8 cellular contexts compared by ENCODE assay signal in genomic region chr2:26577442-26578433, GRCh38.
A peak's percentile ranks its signal among the peaks of the same experiment; 100 is the strongest.
DNase-seq lines count a peak whose midpoint lies in the region; ATAC-seq, FAIRE-seq and TF ChIP-seq lines count a peak whose summit lies in the region.

No MANE protein-coding gene starts in this region.

- H3K27ac Mint-ChIP-seq in central memory CD8-positive, alpha-beta T cell (ENCODE audit: low read depth), result no peak overlapping the region

- H3K4me1 Mint-ChIP-seq in central memory CD8-positive, alpha-beta T cell, result no peaks in the 10 kb centered on the region

- TF ChIP-seq CTCF in AG04449 (IDR thresholded peaks at IDR 0.05; ENCODE audit: insufficient read depth, low read length, missing control alignments), result peak; percentile 94

- FAIRE-seq in GM18507 (lab: Jason Lieb, UNC), result peak; percentile 85

- CTCF ChIA-PET in AG04449 (lab: Yijun Ruan, JAX), result interaction anchor here (0.5 to 7.3 kb wide), 71 partner anchors 10 to 627 kb away, joined by 3 to 111 read pairs (median 4); partner anchors contain the start of genes ADGRF3 and SELENOI

- DNase-seq in AG04449 (ENCODE audit: low read depth, low spot score), result no peak
- peak; percentile 70 for DNase-seq in GM18507 (ENCODE audit: extremely low spot score, insufficient read length, low read depth)
- peak; percentile 72 for DNase-seq in NCI-H2196 (lab: John Stamatoyannopoulos, UW; ENCODE audit: unreplicated experiment)
- peak; percentile 33 for DNase-seq in activated CD4-positive, CD25-positive, alpha-beta regulatory T cell treated with anti-CD3 and anti-CD28 coated beads, Interleukin-2, amount 50 U/mL, for 16 hours (ENCODE audit: low read depth, low spot score)
- DNase-seq in central memory CD8-positive, alpha-beta T cell (ENCODE audit: low spot score in 2 of 2), result peak; percentile 20 to 40
- peak; percentile 61 for DNase-seq in left lobe of liver (ENCODE audit: low spot score)
- DNase-seq in stimulated activated CD4-positive, alpha-beta T cell treated with anti-CD3 and anti-CD28 coated beads, Interleukin-4, amount 100 ng/mL, for 4 hours, result peak; percentile 52 to 65

- H3K36me3 Mint-ChIP-seq in central memory CD8-positive, alpha-beta T cell (ENCODE audit: insufficient read depth), result no peaks in the 10 kb centered on the region

- no peak overlapping the region for H3K4me3 ChIP-seq in AG04449 (ENCODE audit: low read depth, low read length)

- ATAC-seq in central memory CD8-positive, alpha-beta T cell (replicated peaks; ENCODE audit: extremely low read depth, poor library complexity, severe bottlenecking), result peak; percentile 72
- peak; percentile 97 for ATAC-seq in left lobe of liver
- ATAC-seq in HG02763 (IDR thresholded peaks at IDR 0.05; ENCODE audit: unreplicated experiment), result no peak

- peaks cover 76% of the 10 kb centered on the region for H3K27me3 Mint-ChIP-seq in central memory CD8-positive, alpha-beta T cell

- POLR2A ChIA-PET in AG04449 (lab: Yijun Ruan, JAX), result no interaction called here

- no peaks in the 10 kb centered on the region for H3K9me3 Mint-ChIP-seq in central memory CD8-positive, alpha-beta T cell

- no peak overlapping the region for H3K4me3 Mint-ChIP-seq in central memory CD8-positive, alpha-beta T cell
